ENCODE assay signal across 1 cellular context in the genomic region with DNA sequence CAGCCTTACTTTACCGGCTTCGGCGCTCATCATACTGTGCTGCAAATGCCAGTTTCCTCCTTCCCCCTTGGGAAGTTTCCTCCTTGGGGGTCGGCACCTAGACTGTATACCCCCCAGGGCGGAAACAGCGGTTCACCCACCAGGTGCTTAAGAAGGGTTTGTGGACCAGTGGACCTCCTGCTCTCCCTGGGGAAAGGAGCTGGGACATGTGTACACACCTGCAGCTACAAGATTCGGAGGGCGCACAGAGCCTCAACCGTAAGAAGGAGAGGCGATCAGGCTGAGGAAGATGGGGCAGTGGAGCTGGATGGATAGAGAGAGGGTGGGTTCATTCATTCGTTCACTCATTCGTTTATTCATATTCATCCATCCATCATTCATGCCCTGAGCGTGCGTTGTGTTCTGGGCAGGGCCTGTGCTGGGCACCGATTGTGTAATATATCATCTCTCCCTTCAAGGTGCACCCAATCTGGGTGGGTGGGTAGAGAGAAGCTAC.
A peak's percentile ranks its signal among the peaks of the same experiment; 100 is the strongest.
TF ChIP-seq lines count a peak whose summit lies in the region.

No MANE protein-coding gene starts in this region.

TF ChIP-seq in GM12878, 131 proteins besides CTCF, POLR2A, EP300 and RAD21:
- TF ChIP-seq ZNF24 (IDR thresholded peaks at IDR 0.05): peak; percentile 96
- TF ChIP-seq, protein P1, sequence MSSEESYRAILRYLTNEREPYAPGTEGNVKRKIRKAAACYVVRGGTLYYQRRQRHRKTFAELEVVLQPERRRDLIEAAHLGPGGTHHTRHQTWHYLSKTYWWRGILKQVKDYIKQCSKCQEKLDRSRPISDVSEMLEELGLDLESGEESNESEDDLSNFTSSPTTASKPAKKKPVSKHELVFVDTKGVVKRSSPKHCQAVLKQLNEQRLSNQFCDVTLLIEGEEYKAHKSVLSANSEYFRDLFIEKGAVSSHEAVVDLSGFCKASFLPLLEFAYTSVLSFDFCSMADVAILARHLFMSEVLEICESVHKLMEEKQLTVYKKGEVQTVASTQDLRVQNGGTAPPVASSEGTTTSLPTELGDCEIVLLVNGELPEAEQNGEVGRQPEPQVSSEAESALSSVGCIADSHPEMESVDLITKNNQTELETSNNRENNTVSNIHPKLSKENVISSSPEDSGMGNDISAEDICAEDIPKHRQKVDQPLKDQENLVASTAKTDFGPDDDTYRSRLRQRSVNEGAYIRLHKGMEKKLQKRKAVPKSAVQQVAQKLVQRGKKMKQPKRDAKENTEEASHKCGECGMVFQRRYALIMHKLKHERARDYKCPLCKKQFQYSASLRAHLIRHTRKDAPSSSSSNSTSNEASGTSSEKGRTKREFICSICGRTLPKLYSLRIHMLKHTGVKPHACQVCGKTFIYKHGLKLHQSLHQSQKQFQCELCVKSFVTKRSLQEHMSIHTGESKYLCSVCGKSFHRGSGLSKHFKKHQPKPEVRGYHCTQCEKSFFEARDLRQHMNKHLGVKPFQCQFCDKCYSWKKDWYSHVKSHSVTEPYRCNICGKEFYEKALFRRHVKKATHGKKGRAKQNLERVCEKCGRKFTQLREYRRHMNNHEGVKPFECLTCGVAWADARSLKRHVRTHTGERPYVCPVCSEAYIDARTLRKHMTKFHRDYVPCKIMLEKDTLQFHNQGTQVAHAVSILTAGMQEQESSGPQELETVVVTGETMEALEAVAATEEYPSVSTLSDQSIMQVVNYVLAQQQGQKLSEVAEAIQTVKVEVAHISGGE (CRISPR knock-in tag; IDR thresholded peaks at IDR 0.05): no peak
- no peak for TF ChIP-seq NFXL1 (IDR thresholded peaks at IDR 0.05; ENCODE audit: borderline replicate concordance)
